Comparison of ENCODE assay signal across 8 cellular contexts in genomic region chr12:54300732-54301427, GRCh38. TPM values are rescaled to one million over a fixed set of nuclear protein-coding genes. Genes with fewer than 3 reads are reported as not detected.
DNase-seq lines count a peak whose midpoint lies in the region.

NFE2 (minus strand) TSS chr12:54301015; CDS start chr12:54295248, 5,767 bp downstream.

- peak; percentile 58 for DNase-seq in activated CD4-positive, alpha-beta T cell treated with anti-CD3 and anti-CD28 coated beads for 48 hours
- no peak for DNase-seq in activated CD4-positive, alpha-beta T cell treated with anti-CD3 and anti-CD28 coated beads for 1 hour
- DNase-seq in NCI-H226 (peak; percentile 76), cardiac septum (ENCODE audit: low spot score) (peak; percentile 91), posterior vena cava (ENCODE audit: low spot score) (peak; percentile 88), OCI-M2 (lab: John Stamatoyannopoulos, UW; ENCODE audit: unreplicated experiment) (no peak), NCI-H2171 treated with DMSO at 0.1 percent for 48 hours (lab: John Stamatoyannopoulos, UW) (no peak)
- peak; percentile 49 for DNase-seq in activated naive CD4-positive, alpha-beta T cell treated with Interleukin-2 at 50 U/mL for 16 hours

- intact Hi-C loops in cardiac septum (cut with DNase I) (no loop called here), posterior vena cava (cut with DNase I) (no loop called here)

RNA-seq across cellular contexts. Expression of gene NFE2, which starts in this region (rescaled TPM):
- 1.2 TPM for total RNA-seq in cardiac septum
- 1 to 10 TPM; 1.6 to 3.5 TPM for total RNA-seq in posterior vena cava

Comparison
In these comparisons a context has a peak if more than half of its experiments do, and no peak if none do; other contexts are left out.
1. DNase-seq: peak in activated CD4-positive, alpha-beta T cell treated with anti-CD3 and anti-CD28 coated beads for 48 hours (single experiment), NCI-H226 (single experiment), activated naive CD4-positive, alpha-beta T cell treated with Interleukin-2 at 50 U/mL for 16 hours (single experiment), cardiac septum (single experiment) and posterior vena cava (single experiment); none in activated CD4-positive, alpha-beta T cell treated with anti-CD3 and anti-CD28 coated beads for 1 hour (single experiment), OCI-M2 (single experiment) and NCI-H2171 treated with DMSO at 0.1 percent for 48 hours (single experiment).